14 cellular contexts compared by ENCODE assay signal in genomic region chr1:56515898-56516538, GRCh38.
A peak's percentile ranks its signal among the peaks of the same experiment; 100 is the strongest.
DNase-seq lines count a peak whose midpoint lies in the region; ATAC-seq and TF ChIP-seq lines count a peak whose summit lies in the region.
"Had no signal": no experiment of that assay in that cellular context is flagged by ENCODE, and none has a peak within 500 bp of the region (broad histone marks: within the 10 kb centered on the region; RNA-seq: fewer than 3 reads in every experiment).

No MANE protein-coding gene starts in this region.

- no peak for TF ChIP-seq CTCF in CD14-positive monocyte (IDR thresholded peaks at IDR 0.05)
- TF ChIP-seq CTCF in foreskin keratinocyte (conservative IDR thresholded peaks at IDR 0.05) = no peak

- no peaks in the 10 kb centered on the region for H3K27me3 ChIP-seq in Karpas-422 (ENCODE audit: low read length)
- H3K27me3 ChIP-seq in foreskin keratinocyte = no peaks in the 10 kb centered on the region
- no peaks in the 10 kb centered on the region for H3K27me3 ChIP-seq in trophoblast cell (ENCODE audit: insufficient read depth, low read length)
- no peaks in the 10 kb centered on the region for H3K27me3 ChIP-seq in HAP-1 (ENCODE audit: low read depth)

- peak overlapping the region; percentile 60 for H3K18ac ChIP-seq in trophoblast cell (ENCODE audit: low read length)

- H4K20me1 ChIP-seq in Karpas-422 (ENCODE audit: insufficient read depth, low read depth, low read length) = no peaks in the 10 kb centered on the region

- no peak for DNase-seq in CD14-positive monocyte (ENCODE audit: low spot score)
- no peak for DNase-seq in Karpas-422
- DNase-seq in foreskin keratinocyte = no peak
- DNase-seq in trophoblast cell = peak in 1 of 2 donors; percentile 21
- DNase-seq in HAP-1 (ENCODE audit: low spot score in 2 of 2) = no peak
- DNase-seq: activated CD8-positive, alpha-beta memory T cell treated with anti-CD3 and anti-CD28 coated beads for 24 hours; activated naive CD4-positive, alpha-beta T cell treated with Interleukin-2 at 50 U/mL for 16 hours; DND-41; NCI-H1436 treated with DMSO at 0.1 percent for 48 hours; SIG-M5 had no signal

- peak overlapping the region; percentile 98 to 100 (median 99) for H3K27ac Mint-ChIP-seq in CD14-positive monocyte

- in situ Hi-C loops in HAP-1 (cut with MboI; ENCODE audit: low sequenced_read_pairs) = no loop called here

- peak overlapping the region; percentile 64 for H3K4me3 ChIP-seq in Karpas-422 (ENCODE audit: low read length)
- no peak overlapping the region for H3K4me3 ChIP-seq in trophoblast cell (ENCODE audit: low read depth, low read length)
- no peak overlapping the region for H3K4me3 ChIP-seq in HAP-1

- no peak overlapping the region for H2BK120ac ChIP-seq in trophoblast cell (ENCODE audit: insufficient read depth, low read length, poor library complexity)

- peak overlapping the region; percentile 79 for H3K4me2 ChIP-seq in Karpas-422 (ENCODE audit: low read depth, low read length, poor library complexity, severe bottlenecking)
- H3K4me2 ChIP-seq in trophoblast cell (ENCODE audit: low read length) = peak overlapping the region; percentile 3

- no peak overlapping the region for H4K12ac ChIP-seq in trophoblast cell (ENCODE audit: low read depth, low read length)

- H3K27ac ChIP-seq in Karpas-422 (ENCODE audit: low read length) (peak overlapping the region; percentile 92), foreskin keratinocyte (peak overlapping the region; percentile 38), trophoblast cell (ENCODE audit: low read depth, low read length) (peak overlapping the region; percentile 81)

- H3K4me3 Mint-ChIP-seq in CD14-positive monocyte = peak overlapping the region; percentile 39 to 89
- H3K4me3 Mint-ChIP-seq: HFFc6 had no signal

- peaks cover 10 to 25% (median 16%) of the 10 kb centered on the region in 3 donors for H3K27me3 Mint-ChIP-seq in CD14-positive monocyte (ENCODE audit: low read depth in 3 of 3)

- H3K9me3 Mint-ChIP-seq in CD14-positive monocyte = peaks cover 0 to 3% (median 0%) of the 10 kb centered on the region in 7 donors
- H3K9me3 Mint-ChIP-seq: HFFc6 had no signal

- peaks cover 48% of the 10 kb centered on the region for H3K4me1 Mint-ChIP-seq in CD14-positive monocyte

- H3K79me2 ChIP-seq in Karpas-422 (ENCODE audit: low read length) = peaks cover 20% of the 10 kb centered on the region
- H3K79me2 ChIP-seq in trophoblast cell (ENCODE audit: control insufficient read depth, insufficient read depth, low read length, poor library complexity) = peaks cover 4% of the 10 kb centered on the region

- peak overlapping the region; percentile 19 for H3K4ac ChIP-seq in trophoblast cell (ENCODE audit: low read depth, low read length)

- H3K23ac ChIP-seq in trophoblast cell (ENCODE audit: low read length) = no peak overlapping the region

- H2BK12ac ChIP-seq in trophoblast cell (ENCODE audit: low read length) = no peak overlapping the region

- peak overlapping the region; percentile 30 for H4K91ac ChIP-seq in trophoblast cell (ENCODE audit: low read depth, low read length)

- H2AFZ ChIP-seq in Karpas-422 (ENCODE audit: low read length) = no peak overlapping the region; the same call in 1 of the 2 replicates
- no peak overlapping the region for H2AFZ ChIP-seq in trophoblast cell (ENCODE audit: insufficient read depth, low read length, poor library complexity)

- peak overlapping the region; percentile 45 for H2BK5ac ChIP-seq in trophoblast cell (ENCODE audit: low read depth, low read length, poor library complexity)

- H3K4me1 ChIP-seq in Karpas-422 (ENCODE audit: low read length) (peaks cover 94% of the 10 kb centered on the region), foreskin keratinocyte (peaks cover 17% of the 10 kb centered on the region), trophoblast cell (ENCODE audit: control insufficient read depth in 1 of 2, insufficient read depth in 2 of 2, low read length in 2 of 2) (peaks cover 37 to 45% of the 10 kb centered on the region in 2 experiments), HAP-1 (peaks cover 3% of the 10 kb centered on the region)

- peaks cover 6% of the 10 kb centered on the region; the same call in 1 of the 2 replicates for H3K36me3 ChIP-seq in Karpas-422 (ENCODE audit: insufficient read depth, low read length)
- H3K36me3 ChIP-seq in trophoblast cell (ENCODE audit: control insufficient read depth in 1 of 2, insufficient read depth in 2 of 2, low read length in 2 of 2) = peaks cover 28 to 62% of the 10 kb centered on the region in 2 experiments
- H3K36me3 ChIP-seq in HAP-1 (replicated peaks) = peaks cover 3% of the 10 kb centered on the region; the same call in 1 of the 2 replicates

- H3K9ac ChIP-seq in Karpas-422 (ENCODE audit: low read length) (peak overlapping the region; percentile 75), trophoblast cell (ENCODE audit: low read length) (no peak overlapping the region)

- H3K14ac ChIP-seq in trophoblast cell (ENCODE audit: low read length) = no peak overlapping the region

- intact Hi-C loops in CD14-positive monocyte (cut with micrococcal nuclease) = loop anchor here in 1 of 2 donors (5.0 kb wide), 1 partner anchor 44 kb away; no protein-coding TSS in a partner anchor

- H3K36me3 Mint-ChIP-seq in CD14-positive monocyte = peaks cover 8 to 16% of the 10 kb centered on the region in 2 donors

- no peak overlapping the region for H2AK5ac ChIP-seq in trophoblast cell (ENCODE audit: low read length)

- no peaks in the 10 kb centered on the region for H3K9me2 ChIP-seq in Karpas-422 (replicated peaks; ENCODE audit: insufficient read depth, low read length)

- no peaks in the 10 kb centered on the region for H3K9me3 ChIP-seq in Karpas-422 (ENCODE audit: low read length)
- no peaks in the 10 kb centered on the region for H3K9me3 ChIP-seq in trophoblast cell (ENCODE audit: insufficient read depth, low read depth, low read length)
- H3K9me3 ChIP-seq in HAP-1 = no peaks in the 10 kb centered on the region

- ATAC-seq in foreskin keratinocyte (no peak), GM21423 (IDR thresholded peaks at IDR 0.05; ENCODE audit: unreplicated experiment) (no peak), GM21717 (IDR thresholded peaks at IDR 0.05; ENCODE audit: unreplicated experiment) (no peak), esophagus mucosa (no peak)

- H3K79me1 ChIP-seq in trophoblast cell (ENCODE audit: low read length) = peaks cover 19% of the 10 kb centered on the region

- H4K8ac ChIP-seq in trophoblast cell (ENCODE audit: low read depth, low read length) = no peak overlapping the region

- no CpG with 5 or more reads among the region's 4 CpGs for WGBS in trophoblast cell (ENCODE audit: extremely low coverage, insufficient coverage, insufficient read length)

Comparison
In these comparisons a context has a peak if more than half of its experiments do, and no peak if none do; other contexts are left out.
1. H3K27ac ChIP-seq: peak in every context shown above with its lines; median percentile 92 in Karpas-422; 81 in trophoblast cell; 38 in foreskin keratinocyte.